ENCODE assay signal across 16 cellular contexts in genomic region chr3:72655758-72656157, GRCh38.
DNase-seq lines count a peak whose midpoint lies in the region; ATAC-seq and TF ChIP-seq lines count a peak whose summit lies in the region.
"Had no signal": no experiment of that assay in that cellular context is flagged by ENCODE, and none has a peak within 500 bp of the region (broad histone marks: within the 10 kb centered on the region; RNA-seq: fewer than 3 reads in every experiment).

No MANE protein-coding gene starts in this region.

- POLR2A ChIA-PET in A673 (lab: Charles Lee; ENCODE audit: low non-redundant PET), result no interaction called here

- H3K9me3 ChIP-seq in A673 (ENCODE audit: low read depth, low read length, poor library complexity, severe bottlenecking) (no peaks in the 10 kb centered on the region), WERI-Rb-1 (ENCODE audit: severe bottlenecking) (no peaks in the 10 kb centered on the region)
- H3K9me3 ChIP-seq: uterus had no signal

- H3K4me3 ChIP-seq in A673 (ENCODE audit: low read depth, low read length, poor library complexity, severe bottlenecking) (no peak overlapping the region), WERI-Rb-1 (ENCODE audit: low read depth, low read length) (no peak overlapping the region)
- H3K4me3 ChIP-seq: uterus had no signal

- TF ChIP-seq CTCF in A673 (conservative IDR thresholded peaks at IDR 0.05; ENCODE audit: low read depth, low read length), result peak; percentile 26; the same call in 1 of the 2 replicates
- no peak for TF ChIP-seq CTCF in GM20000 (IDR thresholded peaks at IDR 0.05; ENCODE audit: extremely low read depth, missing control alignments)
- peak; percentile 36 for TF ChIP-seq CTCF in WERI-Rb-1 (IDR thresholded peaks at IDR 0.05; ENCODE audit: low read depth, low read length)

- H3K36me3 ChIP-seq in A673 (ENCODE audit: insufficient read depth, low read length, poor library complexity, severe bottlenecking), result no peaks in the 10 kb centered on the region
- no peaks in the 10 kb centered on the region for H3K36me3 ChIP-seq in WERI-Rb-1
- H3K36me3 ChIP-seq: uterus had no signal

- intact Hi-C loops in A673 (cut with micrococcal nuclease; ENCODE audit: unreplicated experiment), result no loop called here
- intact Hi-C loops in head of caudate nucleus (cut with DNase I), result no loop called here

- H3K27me3 ChIP-seq in A673 (replicated peaks; ENCODE audit: insufficient read depth, low read depth, low read length, poor library complexity) (no peaks in the 10 kb centered on the region), WERI-Rb-1 (ENCODE audit: insufficient read depth, low read depth, severe bottlenecking) (no peaks in the 10 kb centered on the region)
- H3K27me3 ChIP-seq: uterus had no signal

- ATAC-seq in GM21786 (IDR thresholded peaks at IDR 0.05; ENCODE audit: unreplicated experiment), result no peak
- ATAC-seq: activated CD8-positive, alpha-beta memory T cell treated with anti-CD3 and anti-CD28 coated beads, Interleukin-2, amount 10 ng/mL, durations not matched to agents 7 days and 5 days; activated naive CD4-positive, alpha-beta T cell treated with anti-CD3 and anti-CD28 coated beads, Interleukin-2, amount 50 U/mL, for 72 hours had no signal

- no peak overlapping the region for H3K27ac ChIP-seq in A673 (ENCODE audit: low read depth, low read length, poor library complexity, severe bottlenecking)
- no peak overlapping the region for H3K27ac ChIP-seq in WERI-Rb-1
- H3K27ac ChIP-seq: uterus had no signal

- no peaks in the 10 kb centered on the region for H3K4me1 ChIP-seq in A673 (ENCODE audit: insufficient read depth, low read length, poor library complexity, severe bottlenecking)

- DNase-seq in A673 (ENCODE audit: low spot score), result no peak
- peak; percentile 36 for DNase-seq in GM20000 (ENCODE audit: low spot score)
- no peak for DNase-seq in WERI-Rb-1
- DNase-seq in head of caudate nucleus, result peak in 30 of 42 donors; percentile 8 to 64 (median 34)
- no peak for DNase-seq in AML-193 (lab: John Stamatoyannopoulos, UW)
- DNase-seq in activated gamma-delta T cell treated with Interleukin-2 at 50 U/mL for 16 hours, result no peak
- DNase-seq in NCI-H510A (lab: John Stamatoyannopoulos, UW), result no peak
- DNase-seq: activated CD8-positive, alpha-beta memory T cell treated with anti-CD3 and anti-CD28 coated beads, Interleukin-2, amount 10 ng/mL, durations not matched to agents 7 days and 5 days; DMS53; NCI-H1694 treated with DMSO at 0.1 percent for 48 hours; NCI-H82; SHP77 treated with DMSO at 0.1 percent for 48 hours; stimulated activated CD4-positive, alpha-beta T cell treated with anti-CD3 and anti-CD28 coated beads, Interleukin-2, amount 100 ng/mL, for 24 hours had no signal

- no TSS peak for BruUV-seq in A673 (replicated peaks; lab: Mats Ljungman, UMichigan)

- CTCF ChIA-PET in A673 (lab: Charles Lee), result no interaction called here

Comparison
In these comparisons a context has a peak if more than half of its experiments do, and no peak if none do; other contexts are left out.
1. DNase-seq: peak in GM20000 (single experiment) and head of caudate nucleus (30 of 42); none in A673 (single experiment), WERI-Rb-1 (single experiment), AML-193 (0 of 2), activated gamma-delta T cell treated with Interleukin-2 at 50 U/mL for 16 hours (single experiment) and NCI-H510A (single experiment).